In the genomic region with DNA sequence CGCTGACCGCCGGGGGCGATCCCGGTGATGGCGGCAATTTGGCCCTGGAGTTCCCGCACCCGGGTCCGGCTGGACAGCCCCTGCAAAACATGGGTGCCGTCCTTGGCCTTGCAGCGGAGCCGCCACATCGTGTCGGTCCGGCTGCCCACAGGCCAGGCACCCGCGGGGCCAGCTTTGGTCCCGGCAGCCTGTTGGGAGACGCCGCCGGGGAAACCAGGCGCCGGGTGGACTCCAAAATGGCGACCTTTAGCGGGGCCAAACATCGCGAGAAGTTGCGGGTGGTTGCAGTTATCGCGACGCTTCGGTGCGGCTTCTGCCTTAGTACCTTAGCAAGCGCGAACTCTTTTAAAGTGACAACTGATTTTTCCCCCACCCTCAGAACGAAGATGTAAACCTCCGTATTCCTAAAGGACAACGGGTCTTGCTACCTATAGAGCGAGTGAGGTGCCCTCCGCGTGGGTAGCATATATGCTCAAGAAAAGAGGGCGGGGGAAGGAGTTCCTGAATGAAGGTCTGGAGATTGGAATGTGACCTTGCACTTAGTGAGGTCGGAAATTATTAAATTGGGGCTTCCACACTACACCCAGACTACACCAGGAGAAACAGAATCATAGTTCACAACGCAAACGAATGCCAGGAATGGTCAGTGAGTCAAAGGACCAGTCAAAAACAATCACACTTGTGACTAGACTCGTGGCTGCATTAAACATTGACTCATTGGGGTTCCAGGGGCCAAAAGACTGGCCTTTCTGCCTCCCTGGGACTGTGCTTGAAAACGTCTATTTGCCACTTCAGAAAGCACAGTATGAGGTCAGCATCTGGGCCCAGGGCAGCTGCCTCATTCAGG, we compare ENCODE assay signal across 8 cellular contexts. TPM values are rescaled to one million over a fixed set of nuclear protein-coding genes. Genes with fewer than 3 reads are reported as not detected.
A peak's percentile ranks its signal among the peaks of the same experiment; 100 is the strongest.
DNase-seq lines count a peak whose midpoint lies in the region; ATAC-seq and TF ChIP-seq lines count a peak whose summit lies in the region.

Gene YOD1, minus strand, starts transcription at position 441 of the 847 bp plus-strand sequence. Its CDS starts 178 bp downstream, at position 263.

- H3K27me3 ChIP-seq in SJSA1 (replicated peaks) (no peaks in the 10 kb centered on the region), gastroesophageal sphincter (no peaks in the 10 kb centered on the region), neuronal stem cell (ENCODE audit: control insufficient read depth in 3 of 3, insufficient read depth in 3 of 3, low read depth in 1 of 3, low read length in 3 of 3) (peaks cover 0 to 3% (median 0%) of the 10 kb centered on the region in 3 experiments), stomach smooth muscle (ENCODE audit: control insufficient read depth in 1 of 2, insufficient read depth in 2 of 2, low read length in 2 of 2) (no peaks in the 10 kb centered on the region)

- H3K9me3 ChIP-seq in SJSA1 (replicated peaks) (no peaks in the 10 kb centered on the region), gastroesophageal sphincter (no peaks in the 10 kb centered on the region), neuronal stem cell (replicated peaks in 1 of 2; ENCODE audit: control insufficient read depth in 2 of 2, insufficient read depth in 1 of 2, low read depth in 1 of 2, low read length in 2 of 2) (no peaks in the 10 kb centered on the region), stomach smooth muscle (ENCODE audit: control insufficient read depth in 2 of 2, low read length in 2 of 2) (no peaks in the 10 kb centered on the region)

- H3K14ac ChIP-seq in neuronal stem cell (ENCODE audit: low read length), result peak within 1 kb of the TSS; percentile 77

- H3K27ac ChIP-seq in SJSA1, result peak within 1 kb of the TSS; percentile 79
- peak within 1 kb of the TSS; percentile 83 to 94 (median 88) for H3K27ac ChIP-seq in gastroesophageal sphincter
- H3K27ac ChIP-seq in neuronal stem cell (replicated peaks; ENCODE audit: low read length), result peak within 1 kb of the TSS; percentile 92
- peak within 1 kb of the TSS; percentile 78 for H3K27ac ChIP-seq in stomach smooth muscle (ENCODE audit: low read length)

- TF ChIP-seq POLR2A in gastroesophageal sphincter (IDR thresholded peaks at IDR 0.05), result no peak

- WGBS in gastroesophageal sphincter (ENCODE audit: low coverage in 1 of 2), 2 donors, result 7 to 38% methylated on average over 4 to 30 of the region's 47 CpGs
- WGBS in neuronal stem cell (ENCODE audit: extremely low coverage in 2 of 2, insufficient read length in 2 of 2, insufficient replicate concordance in 1 of 2), 2 donors, result no CpG with 5 or more reads among the region's 47 CpGs

- peak within 1 kb of the TSS; percentile 86 for H3K23ac ChIP-seq in neuronal stem cell (ENCODE audit: low read depth, low read length, poor library complexity)

- H2AK5ac ChIP-seq in neuronal stem cell (ENCODE audit: low read depth, low read length), result no peak within 1 kb of the TSS

- H4K91ac ChIP-seq in neuronal stem cell (ENCODE audit: low read depth, low read length, poor library complexity), result no peak within 1 kb of the TSS

- no peak within 1 kb of the TSS for H3K4ac ChIP-seq in neuronal stem cell (ENCODE audit: low read length)

- peak in 1 of 4 experiments; percentile 40 for TF ChIP-seq CTCF in gastroesophageal sphincter (IDR thresholded peaks at IDR 0.05)

- H3K4me3 ChIP-seq in SJSA1 (peak within 1 kb of the TSS; percentile 89), gastroesophageal sphincter (peak within 1 kb of the TSS; percentile 86 to 100), neuronal stem cell (ENCODE audit: low read length in 2 of 2) (peak within 1 kb of the TSS; percentile 92 to 98), stomach smooth muscle (ENCODE audit: low read length in 2 of 2) (peak within 1 kb of the TSS; percentile 95 to 96)

- H3K4me2 ChIP-seq in neuronal stem cell (ENCODE audit: insufficient read depth, low read length, poor library complexity, severe bottlenecking), result peak within 1 kb of the TSS; percentile 79

- H2BK12ac ChIP-seq in neuronal stem cell (ENCODE audit: low read length), result no peak within 1 kb of the TSS

- H2BK120ac ChIP-seq in neuronal stem cell (ENCODE audit: low read depth, low read length), result no peak within 1 kb of the TSS

- peak within 1 kb of the TSS; percentile 98 for H3K18ac ChIP-seq in neuronal stem cell (ENCODE audit: low read length)

- no peak for TF ChIP-seq EP300 in gastroesophageal sphincter (IDR thresholded peaks at IDR 0.05)

- H3K9ac ChIP-seq in neuronal stem cell (ENCODE audit: low read depth, low read length, poor library complexity) (peak within 1 kb of the TSS; percentile 89), stomach smooth muscle (ENCODE audit: low read length in 2 of 2) (peak within 1 kb of the TSS; percentile 94)

- H3K79me1 ChIP-seq in neuronal stem cell (ENCODE audit: low read depth, low read length), result peaks cover 2% of the 10 kb centered on the region

- H3K36me3 ChIP-seq in SJSA1 (peaks cover 39% of the 10 kb centered on the region), gastroesophageal sphincter (peaks cover 0 to 18% of the 10 kb centered on the region in 2 donors), neuronal stem cell (replicated peaks in 1 of 2; ENCODE audit: control insufficient read depth in 2 of 2, insufficient read depth in 2 of 2, low read length in 2 of 2) (peaks cover 11 to 35% of the 10 kb centered on the region in 2 donors), stomach smooth muscle (ENCODE audit: control insufficient read depth in 2 of 2, insufficient read depth in 2 of 2, low read length in 2 of 2) (peaks cover 9 to 12% of the 10 kb centered on the region in 2 donors)

- H2BK5ac ChIP-seq in neuronal stem cell (ENCODE audit: low read length), result no peak within 1 kb of the TSS

- peak within 1 kb of the TSS; percentile 99 for H2AFZ ChIP-seq in neuronal stem cell (ENCODE audit: low read length)

- DNase-seq in DMS 273 treated with DMSO at 0.1 percent for 48 hours (lab: John Stamatoyannopoulos, UW) (peak; percentile 53), MV-4-11 (lab: John Stamatoyannopoulos, UW) (peak; percentile 83), SJSA1 (ENCODE audit: low read depth in 1 of 2, low spot score in 2 of 2) (peak; percentile 89 to 91), neuronal stem cell (ENCODE audit: low spot score) (peak; percentile 91)
- DNase-seq in activated naive CD4-positive, alpha-beta T cell treated with Interleukin-2 at 50 U/mL for 16 hours, result peak; percentile 88

- ATAC-seq in GM21737 (IDR thresholded peaks at IDR 0.05; ENCODE audit: unreplicated experiment) (peak; percentile 52), gastroesophageal sphincter (peak; percentile 64)

- H2BK15ac ChIP-seq in neuronal stem cell (ENCODE audit: low read length), result no peak within 1 kb of the TSS

- H4K8ac ChIP-seq in neuronal stem cell (ENCODE audit: low read depth, low read length), result no peak within 1 kb of the TSS

- H3K4me1 ChIP-seq in SJSA1 (replicated peaks) (peaks cover 20% of the 10 kb centered on the region), gastroesophageal sphincter (peaks cover 0 to 66% (median 14%) of the 10 kb centered on the region in 3 donors), neuronal stem cell (ENCODE audit: control insufficient read depth in 2 of 2, insufficient read depth in 1 of 2, low read depth in 1 of 2, low read length in 2 of 2) (peaks cover 3 to 6% of the 10 kb centered on the region in 2 donors), stomach smooth muscle (ENCODE audit: control insufficient read depth, insufficient read depth, low read length) (peaks cover 19% of the 10 kb centered on the region)

RNA-seq across cellular contexts. Expression of gene YOD1, which starts in this region (rescaled TPM):
- total RNA-seq in SJSA1 (2014; rRNA removed; shearing (Covaris generic)), result 5.6 and 9.9 TPM in 2 replicates
- total RNA-seq in gastroesophageal sphincter, result 10 to 100 TPM in 1 of 4 donors, 1 to 10 TPM in 3; 6.9 to 11.7 (median 8.8) TPM
- polyA plus RNA-seq in neuronal stem cell (2013, experiment 1 of 2), result 7.8 TPM
- 8.1 TPM for polyA plus RNA-seq in neuronal stem cell (2013, experiment 2 of 2)

Comparison
In these comparisons a context has a peak if more than half of its experiments do, and no peak if none do; other contexts are left out.
1. Peak in every context shown above with its lines: DNase-seq, ATAC-seq, H3K4me3 ChIP-seq and H3K27ac ChIP-seq.